8 cellular contexts compared by ENCODE assay signal in genomic region chr9:128551652-128552152, GRCh38. TPM values are rescaled to one million over a fixed set of nuclear protein-coding genes. Genes with fewer than 3 reads are reported as not detected.
A peak's percentile ranks its signal among the peaks of the same experiment; 100 is the strongest.
DNase-seq lines count a peak whose midpoint lies in the region; ATAC-seq and TF ChIP-seq lines count a peak whose summit lies in the region.

No MANE protein-coding gene starts in this region.

- H3K36me3 ChIP-seq in right atrium auricular region = no peaks in the 10 kb centered on the region
- H3K36me3 ChIP-seq in skeletal muscle tissue (ENCODE audit: control insufficient read depth in 3 of 3, insufficient read depth in 3 of 3, low read length in 3 of 3) = no peaks in the 10 kb centered on the region

- peak overlapping the region; percentile 93 for H3K27ac ChIP-seq in VCaP
- peak overlapping the region; percentile 99 for H3K27ac ChIP-seq in right atrium auricular region
- peak overlapping the region; percentile 77 for H3K27ac ChIP-seq in skeletal muscle tissue (ENCODE audit: low read depth, low read length)

- H3K27me3 ChIP-seq in right atrium auricular region (no peaks in the 10 kb centered on the region), skeletal muscle tissue (ENCODE audit: control insufficient read depth in 3 of 3, insufficient read depth in 3 of 3, low read length in 3 of 3) (no peaks in the 10 kb centered on the region)

- peak overlapping the region; percentile 57 to 99 for H3K4me3 ChIP-seq in right atrium auricular region
- H3K4me3 ChIP-seq in skeletal muscle tissue (ENCODE audit: low read length in 3 of 3) = peak overlapping the region; percentile 52 to 83 (median 77)

- H3K4me1 ChIP-seq in right atrium auricular region (peaks cover 0 to 65% of the 10 kb centered on the region in 2 donors), skeletal muscle tissue (ENCODE audit: control insufficient read depth in 3 of 3, insufficient read depth in 3 of 3, low read length in 3 of 3) (peaks cover 37 to 44% (median 43%) of the 10 kb centered on the region in 3 donors)

- DNase-seq in NCI-H1694 treated with DMSO at 0.1 percent for 48 hours (lab: John Stamatoyannopoulos, UW) (peak; percentile 75), NCI-H1694 (lab: John Stamatoyannopoulos, UW) (no peak), right atrium auricular region (ENCODE audit: low spot score) (no peak), posterior cingulate gyrus (no peak)

- TF ChIP-seq CTCF in VCaP (conservative IDR thresholded peaks at IDR 0.05) (no peak), right atrium auricular region (IDR thresholded peaks at IDR 0.05) (no peak)

- ATAC-seq in HG03520 (IDR thresholded peaks at IDR 0.05; ENCODE audit: unreplicated experiment) (no peak), HG02973 (IDR thresholded peaks at IDR 0.05; ENCODE audit: unreplicated experiment) (no peak)

- intact Hi-C loops in posterior cingulate gyrus (cut with DNase I) = loop anchor here (5.0 kb wide), 1 partner anchor 49 kb away; the partner anchor contains the start of gene GLE1

- no peaks in the 10 kb centered on the region for H3K9me3 ChIP-seq in right atrium auricular region
- H3K9me3 ChIP-seq in skeletal muscle tissue (ENCODE audit: control insufficient read depth in 3 of 3, low read length in 3 of 3) = no peaks in the 10 kb centered on the region

- H3K9ac ChIP-seq in skeletal muscle tissue (ENCODE audit: low read depth in 1 of 3, low read length in 3 of 3) = peak overlapping the region; percentile 77 to 79 (median 78)

RNA-seq across cellular contexts. Expression of gene SPTAN1, which starts 0.7 kb away (rescaled TPM):
- 100 to 1,000 TPM; 233 to 270 TPM for total RNA-seq in right atrium auricular region
- 368 TPM for total RNA-seq in skeletal muscle tissue

RNA-seq across cellular contexts. Expression of gene GLE1, which starts 47.2 kb away (rescaled TPM):
- 10 to 100 TPM; 14.4 to 18.1 TPM for total RNA-seq in right atrium auricular region
- total RNA-seq in skeletal muscle tissue = 16.7 TPM
